In the genomic region with DNA sequence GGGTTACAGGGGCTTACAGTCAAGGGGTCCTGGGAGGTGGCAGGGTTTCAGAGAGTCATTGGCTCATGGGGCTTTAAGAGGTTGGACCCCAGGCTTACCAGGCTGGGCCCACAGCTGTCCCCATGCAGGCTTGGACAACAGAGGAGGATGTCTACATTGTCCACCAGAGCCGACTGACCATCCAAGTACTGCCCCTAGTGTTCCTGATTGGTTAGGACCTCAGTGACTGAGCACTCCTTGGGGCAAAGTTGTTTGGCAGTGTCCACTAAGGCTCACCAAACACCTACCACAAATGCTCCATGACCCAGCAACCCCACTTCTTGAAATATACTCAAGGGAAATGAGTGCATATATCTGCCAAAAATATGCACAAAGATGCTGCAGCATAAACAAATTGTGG, we compare ENCODE assay signal across 23 cellular contexts.
DNase-seq lines count a peak whose midpoint lies in the region; ATAC-seq, FAIRE-seq and TF ChIP-seq lines count a peak whose summit lies in the region.
"Had no signal": no experiment of that assay in that cellular context is flagged by ENCODE, and none has a peak within 500 bp of the region (broad histone marks: within the 10 kb centered on the region; RNA-seq: fewer than 3 reads in every experiment).

No MANE protein-coding gene starts in this region.

- H3K79me2 ChIP-seq in H1 (ENCODE audit: control insufficient read depth in 1 of 2, insufficient read depth in 2 of 2, low read length in 2 of 2) = no peaks in the 10 kb centered on the region

- H2AK5ac ChIP-seq in H1 (ENCODE audit: low read depth, low read length) = no peak overlapping the region

- H3K4ac ChIP-seq in H1 (replicated peaks; ENCODE audit: insufficient read length, low read depth, low read length) = no peak overlapping the region

- FAIRE-seq in H1 (lab: Jason Lieb, UNC) = no peak
- FAIRE-seq: astrocyte, RCC 7860 had no signal

- H2BK5ac ChIP-seq in H1 (ENCODE audit: low read depth, low read length) = no peak overlapping the region

- H4K5ac ChIP-seq in H1 (ENCODE audit: insufficient read length, low read depth, low read length) = no peak overlapping the region

- H3K4me3 ChIP-seq in GM12864 (ENCODE audit: low read depth, low read length) (no peak overlapping the region), H1 (ENCODE audit: extremely low read depth in 1 of 4, insufficient read depth in 2 of 4, low read depth in 3 of 4, low read length in 4 of 4) (no peak overlapping the region)
- H3K4me3 ChIP-seq: gastroesophageal sphincter, HAP-1, MG63, psoas muscle had no signal

- no peaks in the 10 kb centered on the region for H3K27me3 ChIP-seq in H1 (replicated peaks in 1 of 4; ENCODE audit: control insufficient read depth in 3 of 4, extremely low read depth in 1 of 4, insufficient read depth in 3 of 4, low read length in 3 of 4)
- H3K27me3 ChIP-seq: gastroesophageal sphincter, MG63 had no signal

- no peak overlapping the region for H3K56ac ChIP-seq in H1 (replicated peaks; ENCODE audit: insufficient read length, low read depth, low read length)

- H3K9me3 Mint-ChIP-seq in nephron = no peaks in the 10 kb centered on the region
- H3K9me3 Mint-ChIP-seq: activated B cell treated with CpG ODN at 0.5 μM for 24 hours; activated T-helper 17 cell treated with anti-CD3 and anti-CD28 coated beads, Interleukin-2, amount 50 U/mL, for 72 hours; naive B cell; stimulated activated naive CD8-positive, alpha-beta T cell treated with anti-CD3 and anti-CD28 coated beads, Interleukin-15, amount 100 ng/mL, for 72 hours had no signal

- H3K23ac ChIP-seq in H1 (ENCODE audit: insufficient read length) = no peak overlapping the region

- H3K27ac ChIP-seq in H1 (ENCODE audit: low read depth, low read length) = no peak overlapping the region
- H3K27ac ChIP-seq: psoas muscle had no signal

- POLR2A ChIA-PET in H1 (lab: Charles Lee; ENCODE audit: partially characterized antibody) = no interaction called here

- no peak overlapping the region for H2BK120ac ChIP-seq in H1 (replicated peaks; ENCODE audit: low read depth, low read length)

- H3K9me3 ChIP-seq in H1 (ENCODE audit: insufficient read depth in 2 of 2, low read depth in 1 of 2, low read length in 1 of 2) = no peaks in the 10 kb centered on the region
- H3K9me3 ChIP-seq: gastroesophageal sphincter, HAP-1, MG63, psoas muscle had no signal

- TF ChIP-seq CTCF in GM12864 (IDR thresholded peaks at IDR 0.05; ENCODE audit: low read depth, low read length, missing control alignments) = peak; percentile 9
- TF ChIP-seq CTCF in H1 (IDR thresholded peaks at IDR 0.05; ENCODE audit: control extremely low read depth in 1 of 3, insufficient read depth in 1 of 3, low read depth in 1 of 3, low read length in 3 of 3) = peak in 2 of 3 experiments; percentile 5 to 28; a peak in 2 of 4 replicates
- no peak for TF ChIP-seq CTCF in nephron (IDR thresholded peaks at IDR 0.05; ENCODE audit: unreplicated experiment in 3 of 3)

- no peak overlapping the region for H3K4me2 ChIP-seq in H1 (ENCODE audit: insufficient read depth in 1 of 2, low read depth in 2 of 2, low read length in 2 of 2)

- H3K79me1 ChIP-seq in H1 (ENCODE audit: low read depth, low read length) = no peaks in the 10 kb centered on the region

- H3K18ac ChIP-seq in H1 (ENCODE audit: extremely low read depth, low read length) = no peak overlapping the region

- no peak overlapping the region for H2BK15ac ChIP-seq in H1 (ENCODE audit: low read length)

- H4K20me1 ChIP-seq in H1 (replicated peaks in 1 of 2; ENCODE audit: control insufficient read depth in 1 of 2, insufficient read depth in 2 of 2, low read length in 2 of 2) = no peaks in the 10 kb centered on the region

- TF ChIP-seq POLR2A in H1 (IDR thresholded peaks at IDR 0.05; ENCODE audit: control extremely low read depth in 1 of 2, low read depth in 2 of 2, low read length in 2 of 2) = no peak

- H2BK20ac ChIP-seq in H1 (ENCODE audit: low read length) = no peak overlapping the region

- peak; percentile 40 for DNase-seq in A172 (ENCODE audit: low spot score)
- no peak for DNase-seq in GM12864 (ENCODE audit: low read depth)
- no peak for DNase-seq in H1 (ENCODE audit: low read depth in 1 of 2, low spot score in 2 of 2)
- DNase-seq in HCEC 1CT = no peak
- no peak for DNase-seq in activated naive CD4-positive, alpha-beta T cell (lab: John Stamatoyannopoulos, UW)
- DNase-seq in activated CD8-positive, alpha-beta memory T cell treated with anti-CD3 and anti-CD28 coated beads, Interleukin-2, amount 50 U/mL, for 48 hours = no peak
- DNase-seq: ACHN; activated B cell treated with CpG ODN at 0.5 μM for 24 hours; KG1; MG63; naive B cell; NCI-H2029 treated with DMSO at 0.1 percent for 48 hours; psoas muscle; stimulated activated naive CD8-positive, alpha-beta T cell treated with anti-CD3 and anti-CD28 coated beads, Interleukin-15, amount 100 ng/mL, for 72 hours had no signal

- H3K9ac ChIP-seq in H1 (replicated peaks in 1 of 4; ENCODE audit: extremely low read depth in 1 of 4, low read depth in 3 of 4, low read length in 3 of 4) = no peak overlapping the region

- H4K8ac ChIP-seq in H1 (ENCODE audit: extremely low read depth, insufficient read depth, low read length) = no peak overlapping the region

- no peaks in the 10 kb centered on the region for H3K4me1 ChIP-seq in H1 (replicated peaks in 1 of 4; ENCODE audit: control insufficient read depth in 3 of 4, insufficient read depth in 4 of 4, low read length in 3 of 4)
- H3K4me1 ChIP-seq: HAP-1 had no signal

- no peak overlapping the region for H4K91ac ChIP-seq in H1 (replicated peaks; ENCODE audit: insufficient read length, low read length)

- 100% methylated on average over 1 of the region's 1 CpG; no CpG with 5 or more reads in 1 of the 2 experiments for WGBS in H1 (ENCODE audit: extremely low coverage in 1 of 2, insufficient coverage in 1 of 2, insufficient read length in 1 of 2, insufficient replicate concordance in 2 of 2, low coverage in 1 of 2, low lambda C conversion rate in 2 of 2, missing lambda C conversion rate in 1 of 2), 2 experiments

- H3K23me2 ChIP-seq in H1 (ENCODE audit: low read depth, low read length) = 0 out of 2 replicates have a peak, but pooled peaks cover 3% of the 10 kb centered on the region

- H3K14ac ChIP-seq in H1 (ENCODE audit: insufficient read length) = no peak overlapping the region

- no peak; a peak in 1 of 4 replicates for TF ChIP-seq RAD21 in H1 (IDR thresholded peaks at IDR 0.05 in 1 of 2, conservative IDR thresholded peaks at IDR 0.05 in 1 of 2; ENCODE audit: low read depth in 2 of 2, low read length in 2 of 2)

- no peaks in the 10 kb centered on the region for H3K36me3 Mint-ChIP-seq in nephron (ENCODE audit: low read depth)
- H3K36me3 Mint-ChIP-seq: activated naive CD8-positive, alpha-beta T cell; naive B cell had no signal

- no peaks in the 10 kb centered on the region for H3K36me3 ChIP-seq in H1 (ENCODE audit: control insufficient read depth in 2 of 4, insufficient read depth in 4 of 4, low read length in 3 of 4)
- H3K36me3 ChIP-seq: gastroesophageal sphincter, HAP-1, MG63 had no signal

- H2BK12ac ChIP-seq in H1 (ENCODE audit: low read depth, low read length) = no peak overlapping the region

- peak overlapping the region in 2 of 3 experiments; percentile 25 to 85 for H3K27ac Mint-ChIP-seq in nephron
- H3K27ac Mint-ChIP-seq: activated naive CD8-positive, alpha-beta T cell; activated T-helper 17 cell treated with anti-CD3 and anti-CD28 coated beads, Interleukin-2, amount 50 U/mL, for 72 hours; naive B cell had no signal

- H3K27me3 Mint-ChIP-seq in nephron (ENCODE audit: low read depth) = peaks cover 12% of the 10 kb centered on the region
- H3K27me3 Mint-ChIP-seq: activated B cell treated with CpG ODN at 0.5 μM for 24 hours; activated naive CD8-positive, alpha-beta T cell; activated T-helper 17 cell treated with anti-CD3 and anti-CD28 coated beads, Interleukin-2, amount 50 U/mL, for 72 hours; naive B cell; stimulated activated naive CD8-positive, alpha-beta T cell treated with anti-CD3 and anti-CD28 coated beads, Interleukin-15, amount 100 ng/mL, for 72 hours had no signal

- CTCF ChIA-PET in H1 (lab: Charles Lee; ENCODE audit: partially characterized antibody) = interaction anchor here (1.0 to 1.8 kb wide), 2 partner anchors 22 to 42 kb away, joined by 3 to 5 read pairs; no protein-coding TSS in a partner anchor

- ATAC-seq in GM18867 (IDR thresholded peaks at IDR 0.05; ENCODE audit: unreplicated experiment) = no peak
- ATAC-seq: activated T-helper 17 cell treated with anti-CD3 and anti-CD28 coated beads, Interleukin-2, amount 50 U/mL, for 72 hours; gastroesophageal sphincter; left lobe of liver; psoas muscle; stimulated activated naive CD8-positive, alpha-beta T cell treated with anti-CD3 and anti-CD28 coated beads, Interleukin-15, amount 100 ng/mL, for 72 hours had no signal

- no peak for TF ChIP-seq EP300 in H1 (IDR thresholded peaks at IDR 0.05; ENCODE audit: borderline replicate concordance in 1 of 2, low read depth in 2 of 2, low read length in 2 of 2)

- no peak overlapping the region for H2AFZ ChIP-seq in H1 (ENCODE audit: low read length)

- H3K4me1 Mint-ChIP-seq in nephron = peaks cover 33% of the 10 kb centered on the region
- H3K4me1 Mint-ChIP-seq: activated T-helper 17 cell treated with anti-CD3 and anti-CD28 coated beads, Interleukin-2, amount 50 U/mL, for 72 hours; naive B cell; stimulated activated naive CD8-positive, alpha-beta T cell treated with anti-CD3 and anti-CD28 coated beads, Interleukin-15, amount 100 ng/mL, for 72 hours had no signal

- no peak overlapping the region for H3K4me3 Mint-ChIP-seq in nephron
- H3K4me3 Mint-ChIP-seq: activated B cell treated with CpG ODN at 0.5 μM for 24 hours; activated naive CD8-positive, alpha-beta T cell; activated T-helper 17 cell treated with anti-CD3 and anti-CD28 coated beads, Interleukin-2, amount 50 U/mL, for 72 hours; naive B cell; stimulated activated naive CD8-positive, alpha-beta T cell treated with anti-CD3 and anti-CD28 coated beads, Interleukin-15, amount 100 ng/mL, for 72 hours had no signal

TF ChIP-seq in H1, 55 proteins besides CTCF, POLR2A, EP300 and RAD21:
- TF ChIP-seq RXRA (IDR thresholded peaks at IDR 0.05; ENCODE audit: insufficient read depth, low read depth, low read length) (no peak), CHD1 (IDR thresholded peaks at IDR 0.05; ENCODE audit: low read depth, low read length) (no peak)

Comparison
In these comparisons a context has a peak if more than half of its experiments do, and no peak if none do; other contexts are left out.
1. CTCF ChIP-seq: peak in GM12864 (single experiment) and H1 (2 of 3); none in nephron (0 of 3).